8 cellular contexts compared by ENCODE assay signal in genomic region chr17:83083368-83084201, GRCh38. TPM values are rescaled to one million over a fixed set of nuclear protein-coding genes. Genes with fewer than 3 reads are reported as not detected.
A peak's percentile ranks its signal among the peaks of the same experiment; 100 is the strongest.
DNase-seq lines count a peak whose midpoint lies in the region; ATAC-seq and TF ChIP-seq lines count a peak whose summit lies in the region.

No MANE protein-coding gene starts in this region.

- H3K27ac ChIP-seq in upper lobe of left lung (peak overlapping the region; percentile 51 to 90 (median 66)), substantia nigra (ENCODE audit: low read depth, low read length, poor library complexity, severe bottlenecking) (no peak overlapping the region)

- TF ChIP-seq CTCF in nephron (IDR thresholded peaks at IDR 0.05; ENCODE audit: unreplicated experiment in 3 of 3) (no peak), upper lobe of left lung (IDR thresholded peaks at IDR 0.05) (no peak)

- no peak overlapping the region for H3K4me3 Mint-ChIP-seq in activated CD4-positive, alpha-beta T cell treated with anti-CD3 and anti-CD28 coated beads, Interleukin-2, amount 10 ng/mL, durations not matched to agents 7 days and 5 days
- peak overlapping the region; percentile 83 for H3K4me3 Mint-ChIP-seq in effector memory CD8-positive, alpha-beta T cell
- peak overlapping the region; percentile 85 to 93 (median 90) for H3K4me3 Mint-ChIP-seq in nephron

- CTCF ChIA-PET in activated CD4-positive, alpha-beta T cell treated with anti-CD3 and anti-CD28 coated beads, Interleukin-2, amount 10 ng/mL, durations not matched to agents 7 days and 5 days (lab: Charles Lee): interaction anchor here (0.8 to 1.8 kb wide), 3 partner anchors 14 to 119 kb away, joined by 3 to 4 read pairs (median 4); no protein-coding TSS in a partner anchor

- no peaks in the 10 kb centered on the region for H3K36me3 Mint-ChIP-seq in activated CD4-positive, alpha-beta T cell treated with anti-CD3 and anti-CD28 coated beads, Interleukin-2, amount 10 ng/mL, durations not matched to agents 7 days and 5 days (ENCODE audit: low read depth)
- peaks cover 76% of the 10 kb centered on the region for H3K36me3 Mint-ChIP-seq in effector memory CD8-positive, alpha-beta T cell (ENCODE audit: insufficient read depth)
- peaks cover 9% of the 10 kb centered on the region for H3K36me3 Mint-ChIP-seq in nephron (ENCODE audit: low read depth)

- no peak for TF ChIP-seq POLR2A in upper lobe of left lung (IDR thresholded peaks at IDR 0.05)

- H3K4me1 Mint-ChIP-seq in activated CD4-positive, alpha-beta T cell treated with anti-CD3 and anti-CD28 coated beads, Interleukin-2, amount 10 ng/mL, durations not matched to agents 7 days and 5 days: peaks cover 28% of the 10 kb centered on the region
- H3K4me1 Mint-ChIP-seq in effector memory CD8-positive, alpha-beta T cell (ENCODE audit: low read depth in 2 of 2): peaks cover 41 to 42% of the 10 kb centered on the region in 2 donors
- H3K4me1 Mint-ChIP-seq in nephron: peaks cover 39% of the 10 kb centered on the region

- H3K9me3 ChIP-seq in upper lobe of left lung: no peaks in the 10 kb centered on the region

- POLR2A ChIA-PET in activated CD4-positive, alpha-beta T cell treated with anti-CD3 and anti-CD28 coated beads, Interleukin-2, amount 10 ng/mL, durations not matched to agents 7 days and 5 days (lab: Charles Lee): no interaction called here

- peak; percentile 70 for DNase-seq in HT-29 (ENCODE audit: low spot score)
- no peak for DNase-seq in activated CD4-positive, alpha-beta T cell treated with anti-CD3 and anti-CD28 coated beads, Interleukin-2, amount 10 ng/mL, durations not matched to agents 7 days and 5 days
- DNase-seq in effector memory CD8-positive, alpha-beta T cell: peak; percentile 74 to 79 (median 77)
- peak in 1 of 2 donors; percentile 73 for DNase-seq in upper lobe of left lung
- DNase-seq in substantia nigra (lab: John Stamatoyannopoulos, UW): no peak
- DNase-seq in NCI-H1417 treated with DMSO at 0.1 percent for 48 hours (lab: John Stamatoyannopoulos, UW): no peak

- H3K27me3 ChIP-seq in upper lobe of left lung: peaks cover 0 to 8% (median 0%) of the 10 kb centered on the region in 4 donors

- peaks cover 0 to 32% (median 4%) of the 10 kb centered on the region in 4 donors for H3K36me3 ChIP-seq in upper lobe of left lung

- peaks cover 14% of the 10 kb centered on the region for H3K27me3 Mint-ChIP-seq in activated CD4-positive, alpha-beta T cell treated with anti-CD3 and anti-CD28 coated beads, Interleukin-2, amount 10 ng/mL, durations not matched to agents 7 days and 5 days
- no peaks in the 10 kb centered on the region for H3K27me3 Mint-ChIP-seq in effector memory CD8-positive, alpha-beta T cell
- peaks cover 13% of the 10 kb centered on the region for H3K27me3 Mint-ChIP-seq in nephron (ENCODE audit: low read depth)

- peak; percentile 63 for ATAC-seq in effector memory CD8-positive, alpha-beta T cell (replicated peaks)
- ATAC-seq in upper lobe of left lung (ENCODE audit: low FRiP score in 2 of 2): peak; percentile 64 to 69
- no peak for ATAC-seq in GM18867 (IDR thresholded peaks at IDR 0.05; ENCODE audit: unreplicated experiment)

- 47 to 49% methylated on average over 24 to 25 of the region's 25 CpGs for WGBS in upper lobe of left lung, 2 donors

- peaks cover 28 to 86% (median 64%) of the 10 kb centered on the region in 4 donors for H3K4me1 ChIP-seq in upper lobe of left lung

- H3K9me3 Mint-ChIP-seq in activated CD4-positive, alpha-beta T cell treated with anti-CD3 and anti-CD28 coated beads, Interleukin-2, amount 10 ng/mL, durations not matched to agents 7 days and 5 days: no peaks in the 10 kb centered on the region
- no peaks in the 10 kb centered on the region for H3K9me3 Mint-ChIP-seq in effector memory CD8-positive, alpha-beta T cell
- no peaks in the 10 kb centered on the region for H3K9me3 Mint-ChIP-seq in nephron

- H3K27ac Mint-ChIP-seq in activated CD4-positive, alpha-beta T cell treated with anti-CD3 and anti-CD28 coated beads, Interleukin-2, amount 10 ng/mL, durations not matched to agents 7 days and 5 days: peak overlapping the region; percentile 46
- peak overlapping the region; percentile 96 for H3K27ac Mint-ChIP-seq in effector memory CD8-positive, alpha-beta T cell
- peak overlapping the region; percentile 92 to 97 (median 95) for H3K27ac Mint-ChIP-seq in nephron

- TF ChIP-seq EP300 in upper lobe of left lung (IDR thresholded peaks at IDR 0.05): peak in 1 of 4 donors; percentile 68

- H3K4me3 ChIP-seq in upper lobe of left lung: no peak overlapping the region

RNA-seq across cellular contexts. Expression of gene METRNL, which starts 4.2 kb away (rescaled TPM):
- total RNA-seq in HT-29 (2014; rRNA removed; shearing (Covaris generic)): 143 and 203 TPM in 2 replicates
- total RNA-seq in activated CD4-positive, alpha-beta T cell treated with anti-CD3 and anti-CD28 coated beads, Interleukin-2, amount 10 ng/mL, durations not matched to agents 7 days and 5 days: 1 to 10 TPM; 2.1 to 2.2 TPM
- 100 to 1,000 TPM in 2 of 6 donors, 10 to 100 TPM in 4; 59.4 to 120 (median 76.4) TPM for total RNA-seq in upper lobe of left lung

Comparison
In these comparisons a context has a peak if more than half of its experiments do, and no peak if none do; other contexts are left out.
1. DNase-seq: peak in HT-29 (single experiment) and effector memory CD8-positive, alpha-beta T cell (3 of 3); none in activated CD4-positive, alpha-beta T cell treated with anti-CD3 and anti-CD28 coated beads, Interleukin-2, amount 10 ng/mL, durations not matched to agents 7 days and 5 days (single experiment), substantia nigra (0 of 49) and NCI-H1417 treated with DMSO at 0.1 percent for 48 hours (single experiment).
2. H3K27ac Mint-ChIP-seq: peak in every context shown above with its lines; median percentile 96 in effector memory CD8-positive, alpha-beta T cell; 95 in nephron; 46 in activated CD4-positive, alpha-beta T cell treated with anti-CD3 and anti-CD28 coated beads, Interleukin-2, amount 10 ng/mL, durations not matched to agents 7 days and 5 days.
3. RNA of gene METRNL, which starts 4.2 kb away (total RNA-seq): 143 to 203 TPM in HT-29 and 59.4 to 120 TPM in upper lobe of left lung; 2.1 to 2.2 TPM in activated CD4-positive, alpha-beta T cell treated with anti-CD3 and anti-CD28 coated beads, Interleukin-2, amount 10 ng/mL, durations not matched to agents 7 days and 5 days; every median in the first group is over 10 times any median in the second.